In genomic region chr14:103932791-103933490, GRCh38 we compare ENCODE assay signal across 27 cellular contexts. TPM values are rescaled to one million over a fixed set of nuclear protein-coding genes. Genes with fewer than 3 reads are reported as not detected.
DNase-seq lines count a peak whose midpoint lies in the region; ATAC-seq and TF ChIP-seq lines count a peak whose summit lies in the region.
"Had no signal": no experiment of that assay in that cellular context is flagged by ENCODE, and none has a peak within 500 bp of the region (broad histone marks: within the 10 kb centered on the region; RNA-seq: fewer than 3 reads in every experiment).

No MANE protein-coding gene starts in this region.

- TF ChIP-seq CTCF in foreskin keratinocyte (conservative IDR thresholded peaks at IDR 0.05) (no peak), progenitor cell of endocrine pancreas (IDR thresholded peaks at IDR 0.05; ENCODE audit: unreplicated experiment) (no peak), nephron progenitor cell (IDR thresholded peaks at IDR 0.05) (no peak)

- no peaks in the 10 kb centered on the region for H3K27me3 Mint-ChIP-seq in progenitor cell of endocrine pancreas
- peaks cover 25% of the 10 kb centered on the region for H3K27me3 Mint-ChIP-seq in nephron progenitor cell (ENCODE audit: low read depth, poor library complexity)

- H3K4me1 Mint-ChIP-seq in progenitor cell of endocrine pancreas (ENCODE audit: low read depth) (peaks cover 6% of the 10 kb centered on the region), nephron progenitor cell (peaks cover 7% of the 10 kb centered on the region)
- H3K4me1 Mint-ChIP-seq: nephron, WTC11 had no signal

- no peaks in the 10 kb centered on the region for H3K27me3 ChIP-seq in foreskin keratinocyte
- H3K27me3 ChIP-seq: Peyer's patch had no signal

- H3K4me1 ChIP-seq in foreskin keratinocyte: peaks cover 18% of the 10 kb centered on the region
- H3K4me1 ChIP-seq: Peyer's patch, prostate gland had no signal

- peak; percentile 94 for ATAC-seq in foreskin keratinocyte
- ATAC-seq in GM18511 (IDR thresholded peaks at IDR 0.05; ENCODE audit: unreplicated experiment): no peak
- ATAC-seq: activated T-cell treated with anti-CD3 and anti-CD28 coated beads, Interleukin-2, amount 50 U/mL, for 4 hours; left ventricle myocardium superior; stimulated activated naive B cell treated with anti-CD40 and anti-IgM and Interleukin-4, amounts not matched to agents 10 μg/mL and 1 μg/mL and 100 μg/mL, for 72 hours; WTC11 had no signal

- DNase-seq in CD1c-positive myeloid dendritic cell (ENCODE audit: extremely low spot score): peak; percentile 15
- DNase-seq in HPDE6-E6E7 (ENCODE audit: extremely low spot score): peak; percentile 86
- DNase-seq in RKO (ENCODE audit: low spot score): peak; percentile 32
- DNase-seq in foreskin keratinocyte: peak; percentile 75 to 86
- no peak for DNase-seq in progenitor cell of endocrine pancreas (ENCODE audit: low spot score, unreplicated experiment)
- no peak for DNase-seq in nephron progenitor cell
- DNase-seq: activated naive CD4-positive, alpha-beta T cell treated with anti-CD3 and anti-CD28 coated beads for 36 hours; activated T-cell treated with anti-CD3 and anti-CD28 coated beads, Interleukin-2, amount 50 U/mL, for 4 hours; anterior cingulate cortex; central memory CD4-positive, alpha-beta T cell; COR-L47; erythroblast; foreskin melanocyte; hippocampal formation; left ventricle myocardium superior; NCI-H1105 treated with DMSO at 0.1 percent for 48 hours; NCI-H2029 treated with DMSO at 0.1 percent for 48 hours; Peyer's patch; SK-N-SH; stimulated activated naive B cell treated with anti-CD40 and anti-IgM and Interleukin-4, amounts not matched to agents 10 μg/mL and 1 μg/mL and 100 μg/mL, for 72 hours had no signal

- no peaks in the 10 kb centered on the region for H3K9me3 Mint-ChIP-seq in progenitor cell of endocrine pancreas (ENCODE audit: low read depth)
- peaks cover 5% of the 10 kb centered on the region for H3K9me3 Mint-ChIP-seq in nephron progenitor cell
- H3K9me3 Mint-ChIP-seq: activated naive CD4-positive, alpha-beta T cell treated with anti-CD3 and anti-CD28 coated beads for 36 hours; activated T-cell treated with anti-CD3 and anti-CD28 coated beads, Interleukin-2, amount 50 U/mL, for 4 hours; stimulated activated naive B cell treated with anti-CD40 and anti-IgM and Interleukin-4, amounts not matched to agents 10 μg/mL and 1 μg/mL and 100 μg/mL, for 72 hours; WTC11 had no signal

- H3K4me3 Mint-ChIP-seq in progenitor cell of endocrine pancreas (ENCODE audit: low read depth) (no peak overlapping the region), nephron progenitor cell (no peak overlapping the region)
- H3K4me3 Mint-ChIP-seq: activated naive CD4-positive, alpha-beta T cell treated with anti-CD3 and anti-CD28 coated beads for 36 hours; activated T-cell treated with anti-CD3 and anti-CD28 coated beads, Interleukin-2, amount 50 U/mL, for 4 hours; nephron; stimulated activated naive B cell treated with anti-CD40 and anti-IgM and Interleukin-4, amounts not matched to agents 10 μg/mL and 1 μg/mL and 100 μg/mL, for 72 hours; WTC11 had no signal

- H3K27ac Mint-ChIP-seq in progenitor cell of endocrine pancreas (no peak overlapping the region), nephron progenitor cell (no peak overlapping the region)
- H3K27ac Mint-ChIP-seq: activated naive CD4-positive, alpha-beta T cell treated with anti-CD3 and anti-CD28 coated beads for 36 hours; stimulated activated naive B cell treated with anti-CD40 and anti-IgM and Interleukin-4, amounts not matched to agents 10 μg/mL and 1 μg/mL and 100 μg/mL, for 72 hours; WTC11 had no signal

- H3K36me3 Mint-ChIP-seq in progenitor cell of endocrine pancreas (ENCODE audit: insufficient read depth) (no peaks in the 10 kb centered on the region), nephron progenitor cell (ENCODE audit: low read depth) (no peaks in the 10 kb centered on the region)
- H3K36me3 Mint-ChIP-seq: stimulated activated naive B cell treated with anti-CD40 and anti-IgM and Interleukin-4, amounts not matched to agents 10 μg/mL and 1 μg/mL and 100 μg/mL, for 72 hours; WTC11 had no signal

- peak overlapping the region; percentile 67 for H3K27ac ChIP-seq in foreskin keratinocyte
- H3K27ac ChIP-seq: Peyer's patch, prostate gland, thoracic aorta had no signal

RNA-seq across cellular contexts. Expression of gene TDRD9, which starts 4.7 kb away (rescaled TPM):
- total RNA-seq in foreskin keratinocyte: 0.35 and 1.6 TPM in 2 replicates
- polyA plus RNA-seq in foreskin keratinocyte: 0.26 and 1.1 TPM in 2 replicates
- total RNA-seq in progenitor cell of endocrine pancreas: not detected in 2 replicates
- total RNA-seq: HT1080 had no signal
- polyA plus RNA-seq: SK-N-SH had no signal

RNA-seq across cellular contexts. Expression of gene RD3L, which starts 9.4 kb away (rescaled TPM):
- total RNA-seq in foreskin keratinocyte: not detected in 2 replicates
- polyA plus RNA-seq in foreskin keratinocyte: not detected in 2 replicates
- total RNA-seq in progenitor cell of endocrine pancreas: not detected in 2 replicates
- total RNA-seq: activated naive CD4-positive, alpha-beta T cell treated with anti-CD3 and anti-CD28 coated beads for 36 hours; activated T-cell treated with anti-CD3 and anti-CD28 coated beads, Interleukin-2, amount 50 U/mL, for 4 hours; HT1080; Peyer's patch; prostate gland; skeletal muscle tissue; thoracic aorta; WTC11 had no signal
- polyA plus RNA-seq: SK-N-SH had no signal

Comparison
In these comparisons a context has a peak if more than half of its experiments do, and no peak if none do; other contexts are left out.
1. DNase-seq: peak in CD1c-positive myeloid dendritic cell (single experiment), HPDE6-E6E7 (single experiment), RKO (single experiment) and foreskin keratinocyte (2 of 2); none in progenitor cell of endocrine pancreas (single experiment) and nephron progenitor cell (single experiment).